Comparison of ENCODE assay signal across 1 cellular context in the genomic region with DNA sequence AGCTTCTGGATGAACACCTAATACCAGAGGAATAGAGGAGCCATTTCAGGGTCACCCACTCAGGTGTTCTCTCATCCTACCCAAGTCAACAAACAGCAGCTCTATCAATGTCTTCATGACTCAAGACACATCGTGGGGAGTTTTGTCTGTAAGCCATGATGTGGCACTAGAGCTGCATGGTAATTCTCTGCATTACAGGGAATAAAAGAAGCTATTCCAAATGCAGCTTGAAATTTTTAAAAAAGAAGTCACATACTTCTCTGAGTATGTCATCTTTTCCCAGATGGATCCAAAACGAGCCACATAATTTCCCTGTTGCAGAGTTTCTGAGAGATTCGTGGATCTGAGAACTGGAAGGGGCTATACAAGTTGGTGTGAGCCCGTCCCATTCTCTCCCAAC.
TF ChIP-seq lines count a peak whose summit lies in the region.

No MANE protein-coding gene starts in this region.

TF ChIP-seq in HCT116, 20 proteins besides CTCF, POLR2A, EP300 and RAD21:
- TF ChIP-seq CEBPB (IDR thresholded peaks at IDR 0.05; ENCODE audit: low read depth) (no peak), CBX3 (IDR thresholded peaks at IDR 0.05; ENCODE audit: low read depth) (no peak), EGR1 (IDR thresholded peaks at IDR 0.05; ENCODE audit: low read depth) (no peak), ZNF274 (IDR thresholded peaks at IDR 0.05; ENCODE audit: low read depth, low read length) (no peak), SIN3A (IDR thresholded peaks at IDR 0.05; ENCODE audit: low read depth) (no peak), JUND (IDR thresholded peaks at IDR 0.05) (no peak), SRF (IDR thresholded peaks at IDR 0.05; ENCODE audit: low read depth) (no peak), MAX (IDR thresholded peaks at IDR 0.05) (no peak), SP1 (IDR thresholded peaks at IDR 0.05; ENCODE audit: low read depth) (no peak), ZFX (IDR thresholded peaks at IDR 0.05) (no peak), ZBTB33 (IDR thresholded peaks at IDR 0.05; ENCODE audit: extremely low read depth, insufficient replicate concordance, low read length) (no peak), TCF7L2 (IDR thresholded peaks at IDR 0.05; ENCODE audit: borderline replicate concordance, extremely low read depth, insufficient read depth, insufficient read length) (no peak), EZH2phosphoT487 (IDR thresholded peaks at IDR 0.05; ENCODE audit: borderline replicate concordance) (no peak)
- TF ChIP-seq, protein P1, sequence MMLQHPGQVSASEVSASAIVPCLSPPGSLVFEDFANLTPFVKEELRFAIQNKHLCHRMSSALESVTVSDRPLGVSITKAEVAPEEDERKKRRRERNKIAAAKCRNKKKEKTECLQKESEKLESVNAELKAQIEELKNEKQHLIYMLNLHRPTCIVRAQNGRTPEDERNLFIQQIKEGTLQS (IDR thresholded peaks at IDR 0.05), result no peak
